In the genomic region with DNA sequence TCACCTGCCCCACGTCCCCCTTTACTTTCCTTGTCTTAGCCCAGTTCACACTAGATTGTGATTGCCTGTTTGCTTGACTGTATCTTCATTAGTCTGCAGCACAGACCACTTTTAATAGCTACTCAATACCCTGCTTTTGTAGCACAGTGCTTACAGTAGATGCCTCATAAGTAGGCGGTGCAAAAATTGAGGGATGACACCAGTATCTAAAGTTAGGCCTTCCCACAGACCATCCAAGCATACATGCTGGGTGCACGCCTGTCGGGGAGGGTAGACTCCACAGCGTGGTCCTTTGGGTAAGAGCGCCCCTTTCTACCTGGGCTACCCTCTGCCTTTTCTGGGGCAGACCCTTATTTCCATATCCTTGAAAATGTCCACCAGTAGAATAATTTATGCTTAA, we compare ENCODE assay signal across 19 cellular contexts.
DNase-seq lines count a peak whose midpoint lies in the region; ATAC-seq, FAIRE-seq and TF ChIP-seq lines count a peak whose summit lies in the region.
"Had no signal": no experiment of that assay in that cellular context is flagged by ENCODE, and none has a peak within 500 bp of the region (broad histone marks: within the 10 kb centered on the region; RNA-seq: fewer than 3 reads in every experiment).

No MANE protein-coding gene starts in this region.

- TF ChIP-seq CTCF in astrocyte (IDR thresholded peaks at IDR 0.05; ENCODE audit: insufficient read depth, low read depth, low read length) (no peak), psoas muscle (IDR thresholded peaks at IDR 0.05) (no peak)

- H3K27ac Mint-ChIP-seq in stimulated activated naive CD8-positive, alpha-beta T cell treated with anti-CD3 and anti-CD28 coated beads, Interleukin-15, amount 100 ng/mL, for 72 hours = no peak overlapping the region
- H3K27ac Mint-ChIP-seq in astrocyte (ENCODE audit: unreplicated experiment) = no peak overlapping the region

- H3K27me3 ChIP-seq in astrocyte (ENCODE audit: insufficient read depth, low read length) (no peaks in the 10 kb centered on the region), psoas muscle (ENCODE audit: insufficient read depth in 3 of 3, low read length in 2 of 3) (no peaks in the 10 kb centered on the region)

- no peaks in the 10 kb centered on the region for H3K79me2 ChIP-seq in astrocyte (ENCODE audit: insufficient read depth, low read length)

- no peak overlapping the region for H2AFZ ChIP-seq in astrocyte (ENCODE audit: low read depth, low read length)

- H3K27ac ChIP-seq in astrocyte (ENCODE audit: low read depth, low read length) (no peak overlapping the region), psoas muscle (peak overlapping the region; percentile 50)
- H3K27ac ChIP-seq: A549, KMS-11, RWPE1 had no signal

- peak; percentile 57 for ATAC-seq in stimulated activated naive CD8-positive, alpha-beta T cell treated with anti-CD3 and anti-CD28 coated beads, Interleukin-15, Interleukin-2, amounts not matched to agents 100 U/mL and 50 U/mL, for 24 hours
- ATAC-seq in stimulated activated naive CD8-positive, alpha-beta T cell treated with anti-CD3 and anti-CD28 coated beads, Interleukin-15, amount 100 ng/mL, for 72 hours = no peak
- ATAC-seq in psoas muscle = peak; percentile 49 to 76 (median 66)
- ATAC-seq in HG03571 (IDR thresholded peaks at IDR 0.05; ENCODE audit: unreplicated experiment) = no peak
- ATAC-seq in HG03520 (IDR thresholded peaks at IDR 0.05; ENCODE audit: unreplicated experiment) = no peak
- ATAC-seq: A549, PC-3 had no signal

- intact Hi-C loops in psoas muscle (cut with DNase I) (no loop called here), head of caudate nucleus (cut with DNase I) (no loop called here)

- peak overlapping the region in 1 of 2 donors; percentile 11 for H3K4me3 Mint-ChIP-seq in stimulated activated naive CD8-positive, alpha-beta T cell treated with anti-CD3 and anti-CD28 coated beads, Interleukin-15, amount 100 ng/mL, for 72 hours
- H3K4me3 Mint-ChIP-seq in astrocyte (ENCODE audit: unreplicated experiment) = peak overlapping the region; percentile 5

- peaks cover 13% of the 10 kb centered on the region for H3K4me1 ChIP-seq in astrocyte (ENCODE audit: insufficient read depth, low read length)
- peaks cover 11% of the 10 kb centered on the region for H3K4me1 ChIP-seq in psoas muscle
- H3K4me1 ChIP-seq: A549 had no signal

- H3K9me3 ChIP-seq in astrocyte (ENCODE audit: insufficient read depth, low read depth, low read length) (no peaks in the 10 kb centered on the region), psoas muscle (no peaks in the 10 kb centered on the region)
- H3K9me3 ChIP-seq: A549 had no signal

- FAIRE-seq in astrocyte (lab: Jason Lieb, UNC) = no peak
- FAIRE-seq: A549, H54 had no signal

- H3K9me3 Mint-ChIP-seq in stimulated activated naive CD8-positive, alpha-beta T cell treated with anti-CD3 and anti-CD28 coated beads, Interleukin-15, amount 100 ng/mL, for 72 hours = no peaks in the 10 kb centered on the region
- no peaks in the 10 kb centered on the region for H3K9me3 Mint-ChIP-seq in astrocyte (ENCODE audit: unreplicated experiment)

- H3K36me3 ChIP-seq in astrocyte (ENCODE audit: insufficient read depth, low read length) = peaks cover 22% of the 10 kb centered on the region
- H3K36me3 ChIP-seq in psoas muscle (ENCODE audit: insufficient read depth in 1 of 2, low read depth in 1 of 2) = peaks cover 0 to 73% of the 10 kb centered on the region in 2 donors

- no peak overlapping the region for H3K9ac ChIP-seq in astrocyte (ENCODE audit: low read length)
- H3K9ac ChIP-seq: KMS-11 had no signal

- peaks cover 66% of the 10 kb centered on the region for H3K36me3 Mint-ChIP-seq in astrocyte (ENCODE audit: low read depth, unreplicated experiment)

- no peak for DNase-seq in stimulated activated naive CD8-positive, alpha-beta T cell treated with anti-CD3 and anti-CD28 coated beads, Interleukin-15, Interleukin-2, amounts not matched to agents 100 U/mL and 50 U/mL, for 24 hours
- DNase-seq in stimulated activated naive CD8-positive, alpha-beta T cell treated with anti-CD3 and anti-CD28 coated beads, Interleukin-15, amount 100 ng/mL, for 72 hours = no peak
- DNase-seq in astrocyte (ENCODE audit: low read depth) (no peak), psoas muscle (no peak), head of caudate nucleus (no peak)
- DNase-seq: COR-L47, DMS153, NCI-H1048, NCI-H1436 treated with DMSO at 0.1 percent for 48 hours, NCI-H2029 treated with DMSO at 0.1 percent for 48 hours, NCI-H510A, NCI-H774, PC-3 had no signal

- H3K4me2 ChIP-seq in astrocyte (ENCODE audit: low read length) = peak overlapping the region; percentile 51
- H3K4me2 ChIP-seq: A549, KMS-11 had no signal

- peaks cover under 1% of the 10 kb centered on the region for H4K20me1 ChIP-seq in astrocyte (ENCODE audit: insufficient read depth, low read length)

- H3K4me1 Mint-ChIP-seq in stimulated activated naive CD8-positive, alpha-beta T cell treated with anti-CD3 and anti-CD28 coated beads, Interleukin-15, amount 100 ng/mL, for 72 hours = peaks cover 43% of the 10 kb centered on the region
- H3K4me1 Mint-ChIP-seq in astrocyte (ENCODE audit: low read depth, unreplicated experiment) = peaks cover 37% of the 10 kb centered on the region

- H3K27me3 Mint-ChIP-seq in stimulated activated naive CD8-positive, alpha-beta T cell treated with anti-CD3 and anti-CD28 coated beads, Interleukin-15, amount 100 ng/mL, for 72 hours = peaks cover 10% of the 10 kb centered on the region
- H3K27me3 Mint-ChIP-seq in astrocyte (ENCODE audit: low read depth, unreplicated experiment) = no peaks in the 10 kb centered on the region

- 72 to 91% (median 78%) methylated on average over 6 of the region's 6 CpGs for WGBS in psoas muscle, 3 donors

- no peak overlapping the region for H3K4me3 ChIP-seq in astrocyte (ENCODE audit: insufficient read depth, low read depth, low read length)
- no peak overlapping the region for H3K4me3 ChIP-seq in psoas muscle
- H3K4me3 ChIP-seq: A549 had no signal

Comparison
In these comparisons a context has a peak if more than half of its experiments do, and no peak if none do; other contexts are left out.
1. ATAC-seq: peak in stimulated activated naive CD8-positive, alpha-beta T cell treated with anti-CD3 and anti-CD28 coated beads, Interleukin-15, Interleukin-2, amounts not matched to agents 100 U/mL and 50 U/mL, for 24 hours (single experiment) and psoas muscle (4 of 4); none in stimulated activated naive CD8-positive, alpha-beta T cell treated with anti-CD3 and anti-CD28 coated beads, Interleukin-15, amount 100 ng/mL, for 72 hours (single experiment), HG03571 (single experiment) and HG03520 (single experiment).